In the genomic region with DNA sequence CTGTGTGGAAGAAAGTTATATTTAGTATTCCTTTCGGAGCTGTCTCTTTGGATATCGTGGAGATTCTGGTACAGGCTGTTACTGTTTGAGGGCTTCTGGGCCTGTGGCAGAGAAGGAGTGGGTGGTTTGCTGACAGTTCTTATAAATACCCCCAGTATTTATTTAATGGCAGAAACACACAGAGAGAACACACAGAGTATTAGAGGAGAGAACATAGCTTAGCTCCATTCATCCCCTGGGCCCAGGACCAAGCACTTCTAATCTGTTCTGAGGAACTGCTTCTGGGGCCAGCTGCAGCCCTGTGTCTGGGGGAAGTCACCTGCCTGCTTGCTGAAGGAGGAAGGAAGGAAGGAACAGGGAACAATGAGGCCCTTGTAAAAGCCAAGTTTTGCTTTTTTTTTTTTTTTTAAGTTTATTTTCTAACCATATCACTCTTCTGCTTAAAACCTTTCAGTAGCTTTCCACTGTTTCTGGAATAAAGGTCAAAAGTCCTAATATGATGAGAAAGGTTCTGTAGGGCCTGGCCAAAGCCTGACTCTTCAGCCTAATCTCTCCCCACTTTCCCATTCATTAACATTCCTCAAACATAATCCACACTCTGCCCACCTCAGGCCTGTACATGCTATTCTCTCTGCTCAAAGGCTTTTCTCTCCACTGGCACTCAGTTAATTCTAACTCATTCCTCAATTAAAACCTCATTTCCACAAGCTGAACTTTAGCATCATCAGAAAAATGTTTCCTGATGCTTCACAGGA, we compare ENCODE assay signal across 1 cellular context.
TF ChIP-seq lines count a peak whose summit lies in the region.

No MANE protein-coding gene starts in this region.

TF ChIP-seq in K562, 482 proteins besides CTCF, POLR2A, EP300 and RAD21 (continued from another document and continues in another):
- TF ChIP-seq, protein P1, sequence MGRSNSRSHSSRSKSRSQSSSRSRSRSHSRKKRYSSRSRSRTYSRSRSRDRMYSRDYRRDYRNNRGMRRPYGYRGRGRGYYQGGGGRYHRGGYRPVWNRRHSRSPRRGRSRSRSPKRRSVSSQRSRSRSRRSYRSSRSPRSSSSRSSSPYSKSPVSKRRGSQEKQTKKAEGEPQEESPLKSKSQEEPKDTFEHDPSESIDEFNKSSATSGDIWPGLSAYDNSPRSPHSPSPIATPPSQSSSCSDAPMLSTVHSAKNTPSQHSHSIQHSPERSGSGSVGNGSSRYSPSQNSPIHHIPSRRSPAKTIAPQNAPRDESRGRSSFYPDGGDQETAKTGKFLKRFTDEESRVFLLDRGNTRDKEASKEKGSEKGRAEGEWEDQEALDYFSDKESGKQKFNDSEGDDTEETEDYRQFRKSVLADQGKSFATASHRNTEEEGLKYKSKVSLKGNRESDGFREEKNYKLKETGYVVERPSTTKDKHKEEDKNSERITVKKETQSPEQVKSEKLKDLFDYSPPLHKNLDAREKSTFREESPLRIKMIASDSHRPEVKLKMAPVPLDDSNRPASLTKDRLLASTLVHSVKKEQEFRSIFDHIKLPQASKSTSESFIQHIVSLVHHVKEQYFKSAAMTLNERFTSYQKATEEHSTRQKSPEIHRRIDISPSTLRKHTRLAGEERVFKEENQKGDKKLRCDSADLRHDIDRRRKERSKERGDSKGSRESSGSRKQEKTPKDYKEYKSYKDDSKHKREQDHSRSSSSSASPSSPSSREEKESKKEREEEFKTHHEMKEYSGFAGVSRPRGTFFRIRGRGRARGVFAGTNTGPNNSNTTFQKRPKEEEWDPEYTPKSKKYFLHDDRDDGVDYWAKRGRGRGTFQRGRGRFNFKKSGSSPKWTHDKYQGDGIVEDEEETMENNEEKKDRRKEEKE (IDR thresholded peaks at IDR 0.05; ENCODE audit: borderline replicate concordance in 1 of 2, control insufficient read depth in 1 of 2, low read depth in 2 of 2, low read length in 1 of 2) = no peak
- TF ChIP-seq TRIM24 (IDR thresholded peaks at IDR 0.05) (0 out of 4 replicates have a peak, but pooled peaks of 1 of the 2 experiments have one; percentile 7), CHD1 (IDR thresholded peaks at IDR 0.05; ENCODE audit: low read length) (no peak), LARP7 (IDR thresholded peaks at IDR 0.05) (0 out of 2 replicates have a peak, but pooled peaks have one; percentile 10), ZNF584 (CRISPR knock-in tag; IDR thresholded peaks at IDR 0.05; ENCODE audit: low read depth) (no peak), ARID2 (IDR thresholded peaks at IDR 0.05) (peak; percentile 19; the same call in 1 of the 2 replicates), ZNF24 (IDR thresholded peaks at IDR 0.05) (no peak), JUN (IDR thresholded peaks at IDR 0.05; ENCODE audit: borderline replicate concordance, low read depth, low read length) (no peak), JUN (CRISPR knock-in tag; IDR thresholded peaks at IDR 0.05; ENCODE audit: borderline replicate concordance) (no peak), CAMTA2 (CRISPR knock-in tag; conservative IDR thresholded peaks at IDR 0.05) (no peak), MCM5 (IDR thresholded peaks at IDR 0.05; ENCODE audit: low read depth) (no peak), MCM3 (IDR thresholded peaks at IDR 0.05) (no peak), BRF1 (IDR thresholded peaks at IDR 0.05; ENCODE audit: borderline replicate concordance, extremely low read depth, insufficient read length) (no peak), ZNF217 (CRISPR knock-in tag; IDR thresholded peaks at IDR 0.05) (no peak), ZFP36 (IDR thresholded peaks at IDR 0.05; ENCODE audit: low read depth, low read length, partially characterized antibody) (no peak), NR2F6 (CRISPR knock-in tag; IDR thresholded peaks at IDR 0.05) (no peak), SIX5 (IDR thresholded peaks at IDR 0.05; ENCODE audit: borderline replicate concordance in 1 of 2, insufficient read depth in 1 of 2, low read depth in 1 of 2, low read length in 2 of 2) (no peak), RFX7 (CRISPR knock-in tag; IDR thresholded peaks at IDR 0.05) (no peak), RNF2 (IDR thresholded peaks at IDR 0.05) (no peak), TBL1XR1 (IDR thresholded peaks at IDR 0.05; ENCODE audit: low read length in 2 of 2) (no peak), CBFA2T3 (IDR thresholded peaks at IDR 0.05) (peak; percentile 66), SNRNP70 (optimal IDR thresholded peaks at IDR 0.05; ENCODE audit: low read depth, low read length) (no peak), ZNF184 (CRISPR knock-in tag; IDR thresholded peaks at IDR 0.05) (no peak), SMARCC2 (IDR thresholded peaks at IDR 0.05; ENCODE audit: low read depth) (0 out of 2 replicates have a peak, but pooled peaks have one; percentile 19), CREB3 (tag; conservative IDR thresholded peaks at IDR 0.05; ENCODE audit: low read depth) (peak; percentile 52), ZFX (CRISPR knock-in tag; IDR thresholded peaks at IDR 0.05) (peak; percentile 60; the same call in 1 of the 2 replicates), KAT7 (CRISPR knock-in tag; IDR thresholded peaks at IDR 0.05; ENCODE audit: borderline replicate concordance) (no peak), POLR2B (IDR thresholded peaks at IDR 0.05; ENCODE audit: low read depth, partially characterized antibody) (no peak), POLR2H (tag; IDR thresholded peaks at IDR 0.05; ENCODE audit: low read depth) (no peak), ZNF395 (CRISPR knock-in tag; IDR thresholded peaks at IDR 0.05) (0 out of 2 replicates have a peak, but pooled peaks have one; percentile 47), FOXP1 (CRISPR knock-in tag; IDR thresholded peaks at IDR 0.05) (no peak)
- TF ChIP-seq, protein P2, sequence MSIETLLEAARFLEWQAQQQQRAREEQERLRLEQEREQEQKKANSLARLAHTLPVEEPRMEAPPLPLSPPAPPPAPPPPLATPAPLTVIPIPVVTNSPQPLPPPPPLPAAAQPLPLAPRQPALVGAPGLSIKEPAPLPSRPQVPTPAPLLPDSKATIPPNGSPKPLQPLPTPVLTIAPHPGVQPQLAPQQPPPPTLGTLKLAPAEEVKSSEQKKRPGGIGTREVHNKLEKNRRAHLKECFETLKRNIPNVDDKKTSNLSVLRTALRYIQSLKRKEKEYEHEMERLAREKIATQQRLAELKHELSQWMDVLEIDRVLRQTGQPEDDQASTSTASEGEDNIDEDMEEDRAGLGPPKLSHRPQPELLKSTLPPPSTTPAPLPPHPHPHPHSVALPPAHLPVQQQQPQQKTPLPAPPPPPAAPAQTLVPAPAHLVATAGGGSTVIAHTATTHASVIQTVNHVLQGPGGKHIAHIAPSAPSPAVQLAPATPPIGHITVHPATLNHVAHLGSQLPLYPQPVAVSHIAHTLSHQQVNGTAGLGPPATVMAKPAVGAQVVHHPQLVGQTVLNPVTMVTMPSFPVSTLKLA (conservative IDR thresholded peaks at IDR 0.05) = no peak
- TF ChIP-seq, protein P3, sequence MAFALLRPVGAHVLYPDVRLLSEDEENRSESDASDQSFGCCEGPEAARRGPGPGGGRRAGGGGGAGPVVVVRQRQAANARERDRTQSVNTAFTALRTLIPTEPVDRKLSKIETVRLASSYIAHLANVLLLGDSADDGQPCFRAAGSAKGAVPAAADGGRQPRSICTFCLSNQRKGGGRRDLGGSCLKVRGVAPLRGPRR (CRISPR knock-in tag; IDR thresholded peaks at IDR 0.05) = no peak
- TF ChIP-seq, protein P4, sequence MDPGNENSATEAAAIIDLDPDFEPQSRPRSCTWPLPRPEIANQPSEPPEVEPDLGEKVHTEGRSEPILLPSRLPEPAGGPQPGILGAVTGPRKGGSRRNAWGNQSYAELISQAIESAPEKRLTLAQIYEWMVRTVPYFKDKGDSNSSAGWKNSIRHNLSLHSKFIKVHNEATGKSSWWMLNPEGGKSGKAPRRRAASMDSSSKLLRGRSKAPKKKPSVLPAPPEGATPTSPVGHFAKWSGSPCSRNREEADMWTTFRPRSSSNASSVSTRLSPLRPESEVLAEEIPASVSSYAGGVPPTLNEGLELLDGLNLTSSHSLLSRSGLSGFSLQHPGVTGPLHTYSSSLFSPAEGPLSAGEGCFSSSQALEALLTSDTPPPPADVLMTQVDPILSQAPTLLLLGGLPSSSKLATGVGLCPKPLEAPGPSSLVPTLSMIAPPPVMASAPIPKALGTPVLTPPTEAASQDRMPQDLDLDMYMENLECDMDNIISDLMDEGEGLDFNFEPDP (CRISPR knock-in tag; IDR thresholded peaks at IDR 0.05) = no peak
- TF ChIP-seq, protein P5, sequence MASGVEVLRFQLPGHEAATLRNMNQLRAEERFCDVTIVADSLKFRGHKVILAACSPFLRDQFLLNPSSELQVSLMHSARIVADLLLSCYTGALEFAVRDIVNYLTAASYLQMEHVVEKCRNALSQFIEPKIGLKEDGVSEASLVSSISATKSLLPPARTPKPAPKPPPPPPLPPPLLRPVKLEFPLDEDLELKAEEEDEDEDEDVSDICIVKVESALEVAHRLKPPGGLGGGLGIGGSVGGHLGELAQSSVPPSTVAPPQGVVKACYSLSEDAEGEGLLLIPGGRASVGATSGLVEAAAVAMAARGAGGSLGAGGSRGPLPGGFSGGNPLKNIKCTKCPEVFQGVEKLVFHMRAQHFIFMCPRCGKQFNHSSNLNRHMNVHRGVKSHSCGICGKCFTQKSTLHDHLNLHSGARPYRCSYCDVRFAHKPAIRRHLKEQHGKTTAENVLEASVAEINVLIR (CRISPR knock-in tag; IDR thresholded peaks at IDR 0.05) = no peak
- TF ChIP-seq, protein P6, sequence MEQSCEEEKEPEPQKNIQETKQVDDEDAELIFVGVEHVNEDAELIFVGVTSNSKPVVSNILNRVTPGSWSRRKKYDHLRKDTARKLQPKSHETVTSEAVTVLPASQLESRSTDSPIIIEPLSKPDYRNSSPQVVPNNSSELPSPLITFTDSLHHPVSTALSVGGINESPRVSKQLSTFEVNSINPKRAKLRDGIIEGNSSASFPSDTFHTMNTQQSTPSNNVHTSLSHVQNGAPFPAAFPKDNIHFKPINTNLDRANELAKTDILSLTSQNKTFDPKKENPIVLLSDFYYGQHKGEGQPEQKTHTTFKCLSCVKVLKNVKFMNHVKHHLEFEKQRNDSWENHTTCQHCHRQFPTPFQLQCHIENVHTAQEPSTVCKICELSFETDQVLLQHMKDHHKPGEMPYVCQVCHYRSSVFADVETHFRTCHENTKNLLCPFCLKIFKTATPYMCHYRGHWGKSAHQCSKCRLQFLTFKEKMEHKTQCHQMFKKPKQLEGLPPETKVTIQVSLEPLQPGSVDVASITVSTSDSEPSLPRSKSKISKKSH (CRISPR knock-in tag; IDR thresholded peaks at IDR 0.05) = no peak
- TF ChIP-seq, protein P7, sequence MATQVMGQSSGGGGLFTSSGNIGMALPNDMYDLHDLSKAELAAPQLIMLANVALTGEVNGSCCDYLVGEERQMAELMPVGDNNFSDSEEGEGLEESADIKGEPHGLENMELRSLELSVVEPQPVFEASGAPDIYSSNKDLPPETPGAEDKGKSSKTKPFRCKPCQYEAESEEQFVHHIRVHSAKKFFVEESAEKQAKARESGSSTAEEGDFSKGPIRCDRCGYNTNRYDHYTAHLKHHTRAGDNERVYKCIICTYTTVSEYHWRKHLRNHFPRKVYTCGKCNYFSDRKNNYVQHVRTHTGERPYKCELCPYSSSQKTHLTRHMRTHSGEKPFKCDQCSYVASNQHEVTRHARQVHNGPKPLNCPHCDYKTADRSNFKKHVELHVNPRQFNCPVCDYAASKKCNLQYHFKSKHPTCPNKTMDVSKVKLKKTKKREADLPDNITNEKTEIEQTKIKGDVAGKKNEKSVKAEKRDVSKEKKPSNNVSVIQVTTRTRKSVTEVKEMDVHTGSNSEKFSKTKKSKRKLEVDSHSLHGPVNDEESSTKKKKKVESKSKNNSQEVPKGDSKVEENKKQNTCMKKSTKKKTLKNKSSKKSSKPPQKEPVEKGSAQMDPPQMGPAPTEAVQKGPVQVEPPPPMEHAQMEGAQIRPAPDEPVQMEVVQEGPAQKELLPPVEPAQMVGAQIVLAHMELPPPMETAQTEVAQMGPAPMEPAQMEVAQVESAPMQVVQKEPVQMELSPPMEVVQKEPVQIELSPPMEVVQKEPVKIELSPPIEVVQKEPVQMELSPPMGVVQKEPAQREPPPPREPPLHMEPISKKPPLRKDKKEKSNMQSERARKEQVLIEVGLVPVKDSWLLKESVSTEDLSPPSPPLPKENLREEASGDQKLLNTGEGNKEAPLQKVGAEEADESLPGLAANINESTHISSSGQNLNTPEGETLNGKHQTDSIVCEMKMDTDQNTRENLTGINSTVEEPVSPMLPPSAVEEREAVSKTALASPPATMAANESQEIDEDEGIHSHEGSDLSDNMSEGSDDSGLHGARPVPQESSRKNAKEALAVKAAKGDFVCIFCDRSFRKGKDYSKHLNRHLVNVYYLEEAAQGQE (CRISPR knock-in tag; IDR thresholded peaks at IDR 0.05; ENCODE audit: low read depth) = no peak
- TF ChIP-seq, protein P8, sequence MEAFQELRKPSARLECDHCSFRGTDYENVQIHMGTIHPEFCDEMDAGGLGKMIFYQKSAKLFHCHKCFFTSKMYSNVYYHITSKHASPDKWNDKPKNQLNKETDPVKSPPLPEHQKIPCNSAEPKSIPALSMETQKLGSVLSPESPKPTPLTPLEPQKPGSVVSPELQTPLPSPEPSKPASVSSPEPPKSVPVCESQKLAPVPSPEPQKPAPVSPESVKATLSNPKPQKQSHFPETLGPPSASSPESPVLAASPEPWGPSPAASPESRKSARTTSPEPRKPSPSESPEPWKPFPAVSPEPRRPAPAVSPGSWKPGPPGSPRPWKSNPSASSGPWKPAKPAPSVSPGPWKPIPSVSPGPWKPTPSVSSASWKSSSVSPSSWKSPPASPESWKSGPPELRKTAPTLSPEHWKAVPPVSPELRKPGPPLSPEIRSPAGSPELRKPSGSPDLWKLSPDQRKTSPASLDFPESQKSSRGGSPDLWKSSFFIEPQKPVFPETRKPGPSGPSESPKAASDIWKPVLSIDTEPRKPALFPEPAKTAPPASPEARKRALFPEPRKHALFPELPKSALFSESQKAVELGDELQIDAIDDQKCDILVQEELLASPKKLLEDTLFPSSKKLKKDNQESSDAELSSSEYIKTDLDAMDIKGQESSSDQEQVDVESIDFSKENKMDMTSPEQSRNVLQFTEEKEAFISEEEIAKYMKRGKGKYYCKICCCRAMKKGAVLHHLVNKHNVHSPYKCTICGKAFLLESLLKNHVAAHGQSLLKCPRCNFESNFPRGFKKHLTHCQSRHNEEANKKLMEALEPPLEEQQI (IDR thresholded peaks at IDR 0.05) = no peak
